Comparison of ENCODE assay signal across 14 cellular contexts in the genomic region with DNA sequence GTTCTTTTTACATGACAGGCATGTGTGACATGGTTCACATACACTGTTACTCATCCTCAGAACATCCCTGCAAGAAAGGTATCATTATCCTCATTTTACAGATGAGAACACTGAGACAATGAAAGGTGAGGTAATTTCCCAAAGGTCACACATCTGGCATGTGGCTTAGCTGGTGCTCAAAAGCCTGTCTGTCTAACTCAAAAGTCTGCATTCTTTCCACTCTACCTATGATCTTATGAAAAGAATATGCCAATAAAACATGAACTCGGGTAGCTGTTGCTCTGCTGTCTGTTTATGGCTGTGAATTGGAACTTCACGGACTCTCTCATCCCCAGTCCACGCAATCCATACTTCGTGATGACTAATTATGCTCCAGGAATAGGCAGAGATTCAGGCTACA.
DNase-seq lines count a peak whose midpoint lies in the region; ATAC-seq, FAIRE-seq and TF ChIP-seq lines count a peak whose summit lies in the region.
"Had no signal": no experiment of that assay in that cellular context is flagged by ENCODE, and none has a peak within 500 bp of the region (broad histone marks: within the 10 kb centered on the region; RNA-seq: fewer than 3 reads in every experiment).

No MANE protein-coding gene starts in this region.

- H3K27ac ChIP-seq in PC-3 (ENCODE audit: low read length) (peak overlapping the region; percentile 69), sigmoid colon (peak overlapping the region in 3 of 4 donors; percentile 29 to 65 (median 62)), neural progenitor cell (no peak overlapping the region), gastrocnemius medialis (no peak overlapping the region)
- H3K27ac ChIP-seq: spleen had no signal

- no peaks in the 10 kb centered on the region for H3K9me3 ChIP-seq in PC-3 (ENCODE audit: low read length)
- H3K9me3 ChIP-seq in sigmoid colon: no peaks in the 10 kb centered on the region
- H3K9me3 ChIP-seq in neural progenitor cell (ENCODE audit: low read depth): no peaks in the 10 kb centered on the region
- H3K9me3 ChIP-seq in gastrocnemius medialis: no peaks in the 10 kb centered on the region

- intact Hi-C loops in PC-3 (cut with micrococcal nuclease) (no loop called here), sigmoid colon (cut with DNase I) (no loop called here), gastrocnemius medialis (cut with DNase I; ENCODE audit: low total_unique reads) (no loop called here)

- H4K20me1 ChIP-seq in PC-3 (ENCODE audit: low read length) (no peaks in the 10 kb centered on the region), neural progenitor cell (ENCODE audit: low read depth) (no peaks in the 10 kb centered on the region)

- DNase-seq in H54 (ENCODE audit: insufficient read length, low spot score) (no peak), PC-3 (peak; percentile 73), epithelial cell of proximal tubule (ENCODE audit: low read depth) (peak; percentile 52), sigmoid colon (no peak), neural progenitor cell (ENCODE audit: low spot score) (no peak), osteocyte (ENCODE audit: extremely low spot score, unreplicated experiment) (no peak), gastrocnemius medialis (no peak)
- no peak for DNase-seq in T-helper 2 cell treated with Interferon-gamma antibody and Interleukin-4, amounts not matched to agents 5 μg/mL and 100 μg/mL, for 36 hours (ENCODE audit: low spot score)
- DNase-seq: activated CD4-positive, alpha-beta T cell treated with anti-CD3 and anti-CD28 coated beads, Interleukin-2, amount 50 U/mL, for 4 hours; activated effector memory CD4-positive, alpha-beta T cell treated with anti-CD3 and anti-CD28 coated beads, Interleukin-2, amount 50 U/mL, for 16 hours; NCI-H1048; NCI-H226; spleen had no signal

- H3K9me3 Mint-ChIP-seq in neural progenitor cell (no peaks in the 10 kb centered on the region), osteocyte (ENCODE audit: unreplicated experiment) (no peaks in the 10 kb centered on the region)
- H3K9me3 Mint-ChIP-seq in T-helper 2 cell treated with Interferon-gamma antibody and Interleukin-4, amounts not matched to agents 5 μg/mL and 100 μg/mL, for 36 hours: no peaks in the 10 kb centered on the region

- ATAC-seq in PC-3: peak; percentile 81
- ATAC-seq in gastrocnemius medialis: no peak

- WGBS in sigmoid colon, 2 donors: 81 to 85% methylated on average over 4 of the region's 4 CpGs

- TF ChIP-seq POLR2A in H54 (IDR thresholded peaks at IDR 0.05; ENCODE audit: low read depth, low read length) (no peak), sigmoid colon (IDR thresholded peaks at IDR 0.05) (no peak), gastrocnemius medialis (IDR thresholded peaks at IDR 0.05) (no peak)

- TF ChIP-seq CTCF in PC-3 (conservative IDR thresholded peaks at IDR 0.05; ENCODE audit: low read depth, low read length): no peak
- no peak for TF ChIP-seq CTCF in epithelial cell of proximal tubule (conservative IDR thresholded peaks at IDR 0.05; ENCODE audit: low read depth, low read length)
- no peak for TF ChIP-seq CTCF in sigmoid colon (IDR thresholded peaks at IDR 0.05)
- no peak for TF ChIP-seq CTCF in neural progenitor cell (IDR thresholded peaks at IDR 0.05)
- no peak for TF ChIP-seq CTCF in osteocyte (IDR thresholded peaks at IDR 0.05)
- no peak for TF ChIP-seq CTCF in gastrocnemius medialis (IDR thresholded peaks at IDR 0.05 in 4 of 5, conservative IDR thresholded peaks at IDR 0.05 in 1 of 5)

- H3K4me1 Mint-ChIP-seq in neural progenitor cell (no peaks in the 10 kb centered on the region), osteocyte (ENCODE audit: unreplicated experiment) (no peaks in the 10 kb centered on the region)
- H3K4me1 Mint-ChIP-seq in T-helper 2 cell treated with Interferon-gamma antibody and Interleukin-4, amounts not matched to agents 5 μg/mL and 100 μg/mL, for 36 hours (ENCODE audit: low read depth): no peaks in the 10 kb centered on the region

- H3K36me3 Mint-ChIP-seq in neural progenitor cell (no peaks in the 10 kb centered on the region), osteocyte (ENCODE audit: unreplicated experiment) (peaks cover 27% of the 10 kb centered on the region)
- H3K36me3 Mint-ChIP-seq in T-helper 2 cell treated with Interferon-gamma antibody and Interleukin-4, amounts not matched to agents 5 μg/mL and 100 μg/mL, for 36 hours (ENCODE audit: low read depth): no peaks in the 10 kb centered on the region

- peaks cover 2% of the 10 kb centered on the region for H3K27me3 Mint-ChIP-seq in neural progenitor cell (ENCODE audit: insufficient read depth, low read depth)
- H3K27me3 Mint-ChIP-seq in osteocyte (ENCODE audit: unreplicated experiment): no peaks in the 10 kb centered on the region
- H3K27me3 Mint-ChIP-seq in T-helper 2 cell treated with Interferon-gamma antibody and Interleukin-4, amounts not matched to agents 5 μg/mL and 100 μg/mL, for 36 hours (ENCODE audit: low read depth): no peaks in the 10 kb centered on the region

- H3K27ac Mint-ChIP-seq in neural progenitor cell: no peak overlapping the region
- H3K27ac Mint-ChIP-seq in osteocyte (ENCODE audit: unreplicated experiment): no peak overlapping the region
- H3K27ac Mint-ChIP-seq in T-helper 2 cell treated with Interferon-gamma antibody and Interleukin-4, amounts not matched to agents 5 μg/mL and 100 μg/mL, for 36 hours: no peak overlapping the region

- H3K27me3 ChIP-seq in PC-3 (ENCODE audit: low read length) (no peaks in the 10 kb centered on the region), sigmoid colon (no peaks in the 10 kb centered on the region), neural progenitor cell (no peaks in the 10 kb centered on the region), gastrocnemius medialis (no peaks in the 10 kb centered on the region)
- H3K27me3 ChIP-seq: spleen had no signal

- H3K79me2 ChIP-seq in PC-3 (ENCODE audit: low read length): peaks cover 18% of the 10 kb centered on the region
- H3K79me2 ChIP-seq in neural progenitor cell (ENCODE audit: low read depth): no peaks in the 10 kb centered on the region

- TF ChIP-seq EP300 in sigmoid colon (IDR thresholded peaks at IDR 0.05): no peak

- H3K4me3 Mint-ChIP-seq in neural progenitor cell: no peak overlapping the region
- H3K4me3 Mint-ChIP-seq in osteocyte (ENCODE audit: unreplicated experiment): no peak overlapping the region
- no peak overlapping the region for H3K4me3 Mint-ChIP-seq in T-helper 2 cell treated with Interferon-gamma antibody and Interleukin-4, amounts not matched to agents 5 μg/mL and 100 μg/mL, for 36 hours

- H3K4me2 ChIP-seq in PC-3 (ENCODE audit: low read length) (peak overlapping the region; percentile 63), neural progenitor cell (no peak overlapping the region)

- H2AFZ ChIP-seq in PC-3 (ENCODE audit: low read length) (no peak overlapping the region; the same call in 1 of the 2 replicates), neural progenitor cell (replicated peaks) (no peak overlapping the region)

- no peaks in the 10 kb centered on the region for H3K9me2 ChIP-seq in PC-3 (replicated peaks; ENCODE audit: low read length)

- H3K4me1 ChIP-seq in PC-3 (ENCODE audit: insufficient read depth, low read length): peaks cover 33% of the 10 kb centered on the region
- peaks cover 0 to 33% (median 17%) of the 10 kb centered on the region in 4 donors for H3K4me1 ChIP-seq in sigmoid colon
- H3K4me1 ChIP-seq in neural progenitor cell: no peaks in the 10 kb centered on the region
- no peaks in the 10 kb centered on the region for H3K4me1 ChIP-seq in gastrocnemius medialis
- H3K4me1 ChIP-seq: spleen had no signal

- in situ Hi-C loops in gastrocnemius medialis (cut with MboI; ENCODE audit: low sequenced_read_pairs in 4 of 4): no loop called here

- POLR2A ChIA-PET in PC-3 (lab: Charles Lee; ENCODE audit: unreplicated experiment): interaction anchor here (0.7 kb wide), 1 partner anchor 123 kb away, joined by 4 read pairs; no protein-coding TSS in a partner anchor

- no TSS peak for BruUV-seq in PC-3 (replicated peaks; lab: Mats Ljungman, UMichigan)

- peak overlapping the region; percentile 39; the same call in 1 of the 2 replicates for H3K4me3 ChIP-seq in PC-3 (ENCODE audit: low read length)
- no peak overlapping the region for H3K4me3 ChIP-seq in epithelial cell of proximal tubule (ENCODE audit: low read depth, low read length)
- H3K4me3 ChIP-seq in sigmoid colon: no peak overlapping the region
- H3K4me3 ChIP-seq in neural progenitor cell: no peak overlapping the region
- H3K4me3 ChIP-seq in gastrocnemius medialis: no peak overlapping the region
- H3K4me3 ChIP-seq: lung, spleen had no signal

- H3K36me3 ChIP-seq in PC-3 (ENCODE audit: low read depth, low read length) (no peaks in the 10 kb centered on the region; the same call in 1 of the 2 replicates), sigmoid colon (peaks cover 0 to 7% (median 0%) of the 10 kb centered on the region in 4 donors), neural progenitor cell (no peaks in the 10 kb centered on the region), gastrocnemius medialis (no peaks in the 10 kb centered on the region)

- FAIRE-seq in H54 (lab: Jason Lieb, UNC): peak; percentile 85

- H3K9ac ChIP-seq in PC-3 (ENCODE audit: low read length): 0 out of 2 replicates have a peak overlapping the region, but pooled peaks have one; percentile 1
- H3K9ac ChIP-seq in neural progenitor cell: no peak overlapping the region

- H3F3A ChIP-seq in PC-3 (ENCODE audit: low read length, unreplicated experiment) (peaks cover 12% of the 10 kb centered on the region), neural progenitor cell (ENCODE audit: low read depth) (no peaks in the 10 kb centered on the region)

- CTCF ChIA-PET in PC-3 (lab: Charles Lee): no interaction called here

Comparison
In these comparisons a context has a peak if more than half of its experiments do, and no peak if none do; other contexts are left out.
1. DNase-seq: peak in PC-3 (single experiment) and epithelial cell of proximal tubule (single experiment); none in H54 (single experiment), sigmoid colon (single experiment), neural progenitor cell (single experiment), osteocyte (single experiment), T-helper 2 cell treated with Interferon-gamma antibody and Interleukin-4, amounts not matched to agents 5 μg/mL and 100 μg/mL, for 36 hours (single experiment) and gastrocnemius medialis (0 of 2).
2. H3K27ac ChIP-seq: peak in PC-3 (single experiment) and sigmoid colon (3 of 4); none in neural progenitor cell (single experiment) and gastrocnemius medialis (0 of 4).